ENCODE assay signal across 16 cellular contexts in genomic region chr1:92921031-92922023, GRCh38. TPM values are rescaled to one million over a fixed set of nuclear protein-coding genes. Genes with fewer than 3 reads are reported as not detected.
DNase-seq lines count a peak whose midpoint lies in the region; ATAC-seq and TF ChIP-seq lines count a peak whose summit lies in the region.
"Had no signal": no experiment of that assay in that cellular context is flagged by ENCODE, and none has a peak within 500 bp of the region (broad histone marks: within the 10 kb centered on the region; RNA-seq: fewer than 3 reads in every experiment).

No MANE protein-coding gene starts in this region.

- H3K4me1 ChIP-seq in GM23248 (ENCODE audit: insufficient read depth), result peaks cover 48% of the 10 kb centered on the region
- H3K4me1 ChIP-seq in adipocyte (ENCODE audit: control insufficient read depth, insufficient read depth, low read length), result peaks cover 37% of the 10 kb centered on the region
- H3K4me1 ChIP-seq: SJCRH30 had no signal

- WGBS in GM23248 (ENCODE audit: low coverage in 1 of 2, low lambda C conversion rate in 2 of 2, missing lambda C conversion rate in 2 of 2), 2 experiments, result 58 to 60% methylated on average over 8 of the region's 8 CpGs

- TF ChIP-seq CTCF in fibroblast of villous mesenchyme (IDR thresholded peaks at IDR 0.05; ENCODE audit: insufficient read depth, low read depth, low read length), result no peak

- H3K79me2 ChIP-seq in GM23248 (ENCODE audit: insufficient read depth), result no peaks in the 10 kb centered on the region; the same call in none of the 2 replicates

- H3K9me3 ChIP-seq in GM23248 (ENCODE audit: low read depth) (no peaks in the 10 kb centered on the region), adipocyte (ENCODE audit: control insufficient read depth, low read length) (no peaks in the 10 kb centered on the region)
- H3K9me3 ChIP-seq: SJCRH30 had no signal

- no peaks in the 10 kb centered on the region for H4K20me1 ChIP-seq in GM23248 (ENCODE audit: insufficient read depth)

- H3K27ac ChIP-seq in GM23248, result peak overlapping the region; percentile 90
- H3K27ac ChIP-seq: SJCRH30 had no signal

- no peak overlapping the region for H2AFZ ChIP-seq in GM23248

- H3K27me3 ChIP-seq in GM23248 (replicated peaks; ENCODE audit: insufficient read depth), result no peaks in the 10 kb centered on the region
- H3K27me3 ChIP-seq in adipocyte (replicated peaks; ENCODE audit: control insufficient read depth, insufficient read depth, low read length), result no peaks in the 10 kb centered on the region
- H3K27me3 ChIP-seq: SJCRH30 had no signal

- H3K9ac ChIP-seq in GM23248 (peak overlapping the region; percentile 86), adipocyte (ENCODE audit: low read length) (peak overlapping the region; percentile 17)

- peaks cover 6% of the 10 kb centered on the region for H3K9me3 Mint-ChIP-seq in stimulated activated memory B cell treated with anti-CD40 and anti-IgM and Interleukin-4, amounts not matched to agents 10 μg/mL and 1 μg/mL and 100 μg/mL, for 72 hours

- H3K36me3 Mint-ChIP-seq in stimulated activated memory B cell treated with anti-CD40 and anti-IgM and Interleukin-4, amounts not matched to agents 10 μg/mL and 1 μg/mL and 100 μg/mL, for 72 hours, result peaks cover 55% of the 10 kb centered on the region

- peaks cover 67% of the 10 kb centered on the region for H3K4me1 Mint-ChIP-seq in stimulated activated memory B cell treated with anti-CD40 and anti-IgM and Interleukin-4, amounts not matched to agents 10 μg/mL and 1 μg/mL and 100 μg/mL, for 72 hours

- H3K27ac Mint-ChIP-seq in stimulated activated memory B cell treated with anti-CD40 and anti-IgM and Interleukin-4, amounts not matched to agents 10 μg/mL and 1 μg/mL and 100 μg/mL, for 72 hours, result peak overlapping the region; percentile 17
- H3K27ac Mint-ChIP-seq: B cell had no signal

- H3K4me3 Mint-ChIP-seq in stimulated activated memory B cell treated with anti-CD40 and anti-IgM and Interleukin-4, amounts not matched to agents 10 μg/mL and 1 μg/mL and 100 μg/mL, for 72 hours, result no peak overlapping the region
- H3K4me3 Mint-ChIP-seq: B cell; CD4-positive, CD25-positive, alpha-beta regulatory T cell had no signal

- no peak overlapping the region for H3K4me3 ChIP-seq in GM23248
- peak overlapping the region; percentile 70 for H3K4me3 ChIP-seq in adipocyte (ENCODE audit: low read length)
- no peak overlapping the region for H3K4me3 ChIP-seq in fibroblast of villous mesenchyme (ENCODE audit: low read depth, low read length)
- H3K4me3 ChIP-seq: SJCRH30 had no signal

- no peaks in the 10 kb centered on the region for H3K27me3 Mint-ChIP-seq in stimulated activated memory B cell treated with anti-CD40 and anti-IgM and Interleukin-4, amounts not matched to agents 10 μg/mL and 1 μg/mL and 100 μg/mL, for 72 hours
- H3K27me3 Mint-ChIP-seq: B cell; CD4-positive, CD25-positive, alpha-beta regulatory T cell had no signal

- ATAC-seq in stimulated activated memory B cell treated with anti-CD40 and anti-IgM and Interleukin-4, amounts not matched to agents 10 μg/mL and 1 μg/mL and 100 μg/mL, for 72 hours, result no peak
- ATAC-seq in HG02623 (IDR thresholded peaks at IDR 0.05; ENCODE audit: unreplicated experiment) (no peak), GM21390 (IDR thresholded peaks at IDR 0.05; ENCODE audit: unreplicated experiment) (no peak)

- peak overlapping the region; percentile 83 for H3K4me2 ChIP-seq in GM23248 (ENCODE audit: unreplicated experiment)

- DNase-seq in GM23248 (peak; percentile 31), adipocyte (ENCODE audit: low read depth) (no peak), fibroblast of villous mesenchyme (ENCODE audit: low read depth) (peak; percentile 37), A172 (ENCODE audit: low spot score) (no peak)
- DNase-seq: ACHN; CD4-positive, CD25-positive, alpha-beta regulatory T cell; DMS79 treated with DMSO at 0.1 percent for 48 hours; MV-4-11; NCI-H1417; NCI-H187 treated with DMSO at 0.1 percent for 48 hours; RPMI8226; SJCRH30 had no signal

- H3K9me2 ChIP-seq in GM23248 (ENCODE audit: insufficient read depth), result no peaks in the 10 kb centered on the region

- H3K36me3 ChIP-seq in GM23248 (ENCODE audit: low read depth) (no peaks in the 10 kb centered on the region), adipocyte (ENCODE audit: control insufficient read depth, insufficient read depth, low read length, severe bottlenecking) (no peaks in the 10 kb centered on the region)
- H3K36me3 ChIP-seq: SJCRH30 had no signal

- in situ Hi-C loops in GM23248 (cut with MboI), result no loop called here

- H3F3A ChIP-seq in GM23248 (ENCODE audit: insufficient read depth), result peaks cover 26% of the 10 kb centered on the region

RNA-seq across cellular contexts. Expression of gene DIPK1A, which starts 39.9 kb away (rescaled TPM):
- 22.3 and 26.6 TPM in 2 replicates for total RNA-seq in GM23248 (2014; rRNA removed; shearing (Covaris generic))
- polyA plus RNA-seq in GM23248 (2016; fragmentation: Nextera tagmentation; extraction: Ambion mirVana), result 49.6 and 51.6 TPM in 2 replicates
- 19.0 and 39.3 TPM in 2 replicates for total RNA-seq in fibroblast of villous mesenchyme
- 7.3 and 8.5 TPM in 2 replicates for total RNA-seq in A172 (2014; rRNA removed; shearing (Covaris generic))

Comparison
In these comparisons a context has a peak if more than half of its experiments do, and no peak if none do; other contexts are left out.
1. DNase-seq: peak in GM23248 (single experiment) and fibroblast of villous mesenchyme (single experiment); none in adipocyte (single experiment) and A172 (single experiment).